ENCODE assay signal across 15 cellular contexts in the genomic region with DNA sequence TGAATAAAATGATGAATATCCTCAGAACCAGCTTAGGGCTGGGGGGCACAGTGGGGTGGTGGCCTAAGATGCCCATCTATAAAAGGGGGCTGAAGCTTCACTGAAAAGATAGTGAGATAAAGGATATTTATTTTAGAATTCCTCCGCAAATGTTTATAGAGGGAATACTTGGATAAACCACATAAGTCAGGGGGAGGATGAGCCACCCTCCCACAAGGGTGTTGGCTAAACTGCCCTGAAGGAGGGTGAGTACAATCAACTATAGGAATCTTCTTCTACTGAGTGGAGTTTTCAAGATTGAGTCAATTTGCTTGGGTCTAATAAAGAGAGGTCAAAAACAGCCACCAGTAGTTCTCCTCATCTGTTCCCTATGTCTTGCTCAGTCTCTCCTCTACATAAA.
"Had no signal": no experiment of that assay in that cellular context is flagged by ENCODE, and none has a peak within 500 bp of the region (broad histone marks: within the 10 kb centered on the region; RNA-seq: fewer than 3 reads in every experiment).

No MANE protein-coding gene starts in this region.

- H3K4me3 ChIP-seq: lower lobe of right lung, right lobe of liver, spleen, stomach, testis had no signal

- H3K27me3 ChIP-seq: brain microvascular endothelial cell, right lobe of liver, spleen, testis had no signal

- H3K9me3 ChIP-seq: lower lobe of right lung, right lobe of liver, spleen, stomach, testis had no signal

- H3K4me1 ChIP-seq: right lobe of liver, testis had no signal

- H3K36me3 ChIP-seq: brain microvascular endothelial cell, lower lobe of right lung, right lobe of liver, spleen, stomach had no signal

- H3K27ac ChIP-seq: brain microvascular endothelial cell, epithelial cell of prostate, lower lobe of right lung, right lobe of liver, spleen, testis had no signal

- DNase-seq: activated CD4-positive, alpha-beta T cell treated with anti-CD3 and anti-CD28 coated beads, Interleukin-2, amount 10 ng/mL, durations not matched to agents 7 days and 5 days; activated CD8-positive, alpha-beta memory T cell treated with anti-CD3 and anti-CD28 coated beads, Interleukin-2, amount 50 U/mL, for 48 hours; activated gamma-delta T cell treated with Interleukin-2 at 50 U/mL for 16 hours; brain microvascular endothelial cell; dermis blood vessel endothelial cell; hippocampal formation; left cardiac atrium; lower lobe of right lung; midbrain; right lobe of liver; spleen; stimulated activated CD4-positive, alpha-beta T cell treated with anti-CD3 and anti-CD28 coated beads, Interleukin-1b, Interleukin-23, amount 100 ng/mL, for 48 hours; stomach had no signal
